In the genomic region with DNA sequence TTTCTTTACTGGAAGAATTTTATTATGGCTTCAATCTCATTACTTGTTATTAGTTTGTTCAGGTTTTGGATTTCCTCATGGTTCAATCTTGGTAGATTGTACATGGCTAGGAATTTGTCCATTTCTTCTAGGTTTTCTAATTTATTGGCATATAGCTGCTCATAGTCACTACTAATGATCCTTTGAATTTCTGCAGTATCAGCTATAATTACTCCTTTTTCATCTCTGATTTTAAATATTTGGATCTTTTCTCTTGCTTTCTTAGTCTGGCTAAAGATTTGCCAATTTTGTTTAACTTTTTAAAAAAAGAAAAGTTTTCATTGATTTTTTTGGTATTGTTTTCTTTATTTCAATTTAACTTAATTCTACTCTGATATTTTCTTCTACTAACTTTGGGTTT, we compare ENCODE assay signal across 27 cellular contexts. TPM values are rescaled to one million over a fixed set of nuclear protein-coding genes. Genes with fewer than 3 reads are reported as not detected.
A peak's percentile ranks its signal among the peaks of the same experiment; 100 is the strongest.
DNase-seq lines count a peak whose midpoint lies in the region; ATAC-seq, FAIRE-seq and TF ChIP-seq lines count a peak whose summit lies in the region.
"Had no signal": no experiment of that assay in that cellular context is flagged by ENCODE, and none has a peak within 500 bp of the region (broad histone marks: within the 10 kb centered on the region; RNA-seq: fewer than 3 reads in every experiment).

No MANE protein-coding gene starts in this region.

- H3K4me3 ChIP-seq in A549 (no peak overlapping the region), K562 (no peak overlapping the region), kidney (ENCODE audit: low read length in 2 of 2) (no peak overlapping the region), small intestine (ENCODE audit: low read depth in 1 of 2, low read length in 2 of 2) (no peak overlapping the region), endodermal cell (ENCODE audit: low read length) (no peak overlapping the region)
- H3K4me3 ChIP-seq: BLaER1 had no signal

- CTCF ChIA-PET in A549 (lab: Yijun Ruan, JAX): no interaction called here
- CTCF ChIA-PET in K562 (lab: Yijun Ruan, JAX; ENCODE audit: low intra/inter-chr PET ratio): no interaction called here

- H3K27me3 ChIP-seq in K562 (ENCODE audit: control insufficient read depth in 2 of 2, insufficient read depth in 2 of 2, low read length in 2 of 2): no peaks in the 10 kb centered on the region
- H3K27me3 ChIP-seq in small intestine (ENCODE audit: control insufficient read depth in 2 of 2, insufficient read depth in 2 of 2, low read length in 2 of 2): no peaks in the 10 kb centered on the region
- no peaks in the 10 kb centered on the region for H3K27me3 ChIP-seq in endodermal cell (ENCODE audit: control insufficient read depth, insufficient read depth, low read length, poor library complexity, severe bottlenecking)
- H3K27me3 ChIP-seq: BE2C, BLaER1 had no signal

- FAIRE-seq in A204.1 (lab: Jason Lieb, UNC) (peak; percentile 21), A549 (lab: Jason Lieb, UNC) (no peak), K562 (lab: Jason Lieb, UNC) (no peak), kidney (lab: Jason Lieb, UNC) (peak; percentile 17), small intestine (lab: Jason Lieb, UNC) (no peak)
- FAIRE-seq: D721Med, G401.6, GM12891, GM19239 had no signal

- TF ChIP-seq RAD21 in A549 (conservative IDR thresholded peaks at IDR 0.05 in 1 of 2, IDR thresholded peaks at IDR 0.05 in 1 of 2) (no peak), K562 (CRISPR knock-in tag; conservative IDR thresholded peaks at IDR 0.05 in 1 of 2, IDR thresholded peaks at IDR 0.05 in 1 of 2) (no peak)

- no peak for ATAC-seq in A549
- no peak for ATAC-seq in K562
- no peak for ATAC-seq in GM19463 (IDR thresholded peaks at IDR 0.05; ENCODE audit: unreplicated experiment)

- TF ChIP-seq CTCF in A549 (IDR thresholded peaks at IDR 0.05): no peak
- no peak for TF ChIP-seq CTCF in K562 (IDR thresholded peaks at IDR 0.05 in 2 of 3, conservative IDR thresholded peaks at IDR 0.05 in 1 of 3; ENCODE audit: insufficient read depth in 2 of 3, low read depth in 1 of 3, low read length in 3 of 3)
- no peak for TF ChIP-seq CTCF in kidney (IDR thresholded peaks at IDR 0.05; ENCODE audit: borderline replicate concordance, extremely low read depth, insufficient read depth)
- no peak for TF ChIP-seq CTCF in endodermal cell (conservative IDR thresholded peaks at IDR 0.05)

- TF ChIP-seq POLR2A in A549 (IDR thresholded peaks at IDR 0.05; ENCODE audit: low read length) (no peak), K562 (conservative IDR thresholded peaks at IDR 0.05) (no peak)

- H3K4me3 Mint-ChIP-seq in endodermal cell: no peak overlapping the region
- H3K4me3 Mint-ChIP-seq: CD14-positive monocyte; CD4-positive, alpha-beta memory T cell; CD4-positive, CD25-positive, alpha-beta regulatory T cell; CD8-positive, alpha-beta memory T cell had no signal

- TF ChIP-seq EP300 in A549 (IDR thresholded peaks at IDR 0.05): no peak
- no peak for TF ChIP-seq EP300 in K562 (IDR thresholded peaks at IDR 0.05; ENCODE audit: low read length)

- H3K9me3 Mint-ChIP-seq in endodermal cell: no peaks in the 10 kb centered on the region

- H3K36me3 Mint-ChIP-seq in endodermal cell (ENCODE audit: low read depth): no peaks in the 10 kb centered on the region
- H3K36me3 Mint-ChIP-seq: CD14-positive monocyte; CD4-positive, alpha-beta memory T cell; CD4-positive, CD25-positive, alpha-beta regulatory T cell; CD8-positive, alpha-beta memory T cell had no signal

- intact Hi-C loops in K562 (cut with micrococcal nuclease) (no loop called here), kidney (cut with DNase I) (no loop called here)

- no peaks in the 10 kb centered on the region for H3K9me1 ChIP-seq in K562 (ENCODE audit: control insufficient read depth, insufficient read depth, low read length)

- BruUV-seq in K562 (replicated peaks; lab: Mats Ljungman, UMichigan): no TSS peak

- no peak overlapping the region for H3K27ac Mint-ChIP-seq in endodermal cell
- H3K27ac Mint-ChIP-seq: CD14-positive monocyte; CD4-positive, alpha-beta memory T cell; CD4-positive, CD25-positive, alpha-beta regulatory T cell; CD8-positive, alpha-beta memory T cell had no signal

- DNase-seq in A549 (ENCODE audit: low read depth in 1 of 2, low spot score in 1 of 2) (no peak), K562 (ENCODE audit: extremely low read depth in 1 of 4, low spot score in 3 of 4) (no peak), kidney (no peak), small intestine (no peak), GOT3 (lab: John Stamatoyannopoulos, UW) (no peak), endodermal cell (no peak)
- DNase-seq: 8988T; ACHN; BE2C; C1 segment of cervical spinal cord; Caco-2; Calu3; CD4-positive, alpha-beta memory T cell; CD4-positive, CD25-positive, alpha-beta regulatory T cell; CD8-positive, alpha-beta memory T cell; DMS79 treated with DMSO at 0.1 percent for 48 hours; GF-D8 had no signal

- no peaks in the 10 kb centered on the region for H3K79me2 ChIP-seq in K562 (ENCODE audit: control insufficient read depth, insufficient read depth, low read length)

- no peak overlapping the region for H2AFZ ChIP-seq in K562 (ENCODE audit: low read depth, low read length)

- H3K4me1 ChIP-seq in A549: no peaks in the 10 kb centered on the region
- no peaks in the 10 kb centered on the region for H3K4me1 ChIP-seq in K562 (replicated peaks in 1 of 2; ENCODE audit: control insufficient read depth in 2 of 2, insufficient read depth in 2 of 2, low read length in 2 of 2)
- H3K4me1 ChIP-seq in kidney (ENCODE audit: control insufficient read depth in 1 of 2, insufficient read depth in 1 of 2, low read depth in 1 of 2, low read length in 2 of 2): no peaks in the 10 kb centered on the region
- no peaks in the 10 kb centered on the region for H3K4me1 ChIP-seq in small intestine (ENCODE audit: control insufficient read depth in 2 of 2, insufficient read depth in 1 of 2, low read depth in 1 of 2, low read length in 1 of 2)
- no peaks in the 10 kb centered on the region for H3K4me1 ChIP-seq in endodermal cell (ENCODE audit: control insufficient read depth, insufficient read depth, low read length)
- H3K4me1 ChIP-seq: BE2C, BLaER1, Caco-2 had no signal

- H3K27ac ChIP-seq in A549 (no peak overlapping the region), K562 (ENCODE audit: extremely low read depth, low read depth, low read length) (no peak overlapping the region), kidney (ENCODE audit: low read depth in 2 of 2, low read length in 2 of 2) (no peak overlapping the region), small intestine (ENCODE audit: low read depth in 1 of 2, low read length in 1 of 2) (no peak overlapping the region), endodermal cell (ENCODE audit: low read depth, low read length) (no peak overlapping the region)
- H3K27ac ChIP-seq: BLaER1 had no signal

- H3K9me3 ChIP-seq in A549: no peaks in the 10 kb centered on the region
- H3K9me3 ChIP-seq in K562 (replicated peaks; ENCODE audit: control insufficient read depth, insufficient read depth, low read depth, low read length): no peaks in the 10 kb centered on the region; the same call in 1 of the 2 replicates
- H3K9me3 ChIP-seq in kidney (ENCODE audit: control insufficient read depth in 1 of 2, low read length in 2 of 2): no peaks in the 10 kb centered on the region
- H3K9me3 ChIP-seq in small intestine (ENCODE audit: control insufficient read depth, low read depth): no peaks in the 10 kb centered on the region
- no peaks in the 10 kb centered on the region for H3K9me3 ChIP-seq in endodermal cell (ENCODE audit: control insufficient read depth, low read length)
- H3K9me3 ChIP-seq: BE2C, BLaER1, Caco-2 had no signal

- H4K20me1 ChIP-seq in K562 (replicated peaks; ENCODE audit: control insufficient read depth, insufficient read depth, low read length): no peaks in the 10 kb centered on the region
- H4K20me1 ChIP-seq: BLaER1 had no signal

- H3K4me2 ChIP-seq in A549: no peak overlapping the region
- H3K4me2 ChIP-seq in K562 (ENCODE audit: insufficient read depth, low read length): no peak overlapping the region
- H3K4me2 ChIP-seq: BLaER1 had no signal

- H3K27me3 Mint-ChIP-seq in endodermal cell (ENCODE audit: insufficient read depth): no peaks in the 10 kb centered on the region
- H3K27me3 Mint-ChIP-seq: CD4-positive, alpha-beta memory T cell; CD4-positive, CD25-positive, alpha-beta regulatory T cell had no signal

- H3K9ac ChIP-seq in K562 (ENCODE audit: insufficient read depth in 1 of 2, low read depth in 2 of 2, low read length in 2 of 2) (no peak overlapping the region), kidney (ENCODE audit: low read length in 2 of 2) (no peak overlapping the region), endodermal cell (ENCODE audit: extremely low read depth, low read length, poor library complexity, severe bottlenecking) (no peak overlapping the region)
- H3K9ac ChIP-seq: BLaER1 had no signal

- H3K4me1 Mint-ChIP-seq in endodermal cell: no peaks in the 10 kb centered on the region
- H3K4me1 Mint-ChIP-seq: CD14-positive monocyte; CD4-positive, alpha-beta memory T cell; CD4-positive, CD25-positive, alpha-beta regulatory T cell; CD8-positive, alpha-beta memory T cell had no signal

- POLR2A ChIA-PET in A549 (lab: Yijun Ruan, JAX) (no interaction called here), K562 (lab: Yijun Ruan, JAX) (no interaction called here)

- H3K36me3 ChIP-seq in K562 (ENCODE audit: control insufficient read depth, insufficient read depth, low read length): no peaks in the 10 kb centered on the region
- peaks cover 0 to 5% of the 10 kb centered on the region in 2 donors for H3K36me3 ChIP-seq in kidney (ENCODE audit: control insufficient read depth in 1 of 2, insufficient read depth in 2 of 2, low read length in 2 of 2)
- H3K36me3 ChIP-seq in small intestine (ENCODE audit: control insufficient read depth in 2 of 2, insufficient read depth in 2 of 2, low read length in 2 of 2): no peaks in the 10 kb centered on the region
- no peaks in the 10 kb centered on the region for H3K36me3 ChIP-seq in endodermal cell (ENCODE audit: control insufficient read depth, insufficient read depth, low read length)
- H3K36me3 ChIP-seq: BE2C, BLaER1 had no signal

- in situ Hi-C loops in K562 (cut with MboI): no loop called here

RNA-seq across cellular contexts. Expression of a gene that starts 59.2 kb away (rescaled TPM):
- polyA plus RNA-seq in A549 (2011; rRNA removed): not detected in 2 replicates
- not detected in 2 replicates for polyA plus RNA-seq in A549 (2012; cell fraction: cytosol; rRNA removed)
- not detected in 2 replicates for polyA plus RNA-seq in A549 (2012; cell fraction: nucleus; rRNA removed)
- not detected in 3 replicates for polyA plus RNA-seq in A549 (2017; fragmentation: RNase III; extraction: RNeasy Plus Mini Kit Qiagen cat#74134 plus additional on column Dnase treatment)
- not detected in 2 replicates for polyA minus RNA-seq in A549 (2011; rRNA and poly(A)+ RNA removed)
- total RNA-seq in K562 (2011; cell fraction: chromatin; rRNA removed; ENCODE audit: low replicate concordance): not detected in 2 replicates
- total RNA-seq in K562 (2011; cell fraction: nucleolus; rRNA removed): not detected in 2 replicates
- total RNA-seq in K562 (2011; cell fraction: nucleoplasm; rRNA removed): not detected in 2 replicates
- total RNA-seq in K562 (2014; rRNA removed): not detected in 2 replicates
- total RNA-seq in K562 (2014; rRNA removed; fragmentation: Illumina TruSeq; extraction: Trizol): not detected in 2 replicates
- not detected in 2 replicates for total RNA-seq in K562 (2015; rRNA removed; fragmentation: Illumina TruSeq; extraction: Trizol)
- 0.04 TPM in 1 of 2 replicates, not detected in the other for total RNA-seq in K562 (2021)
- polyA plus RNA-seq in K562 (2011; rRNA removed): not detected in 2 replicates
- not detected in 2 replicates for polyA plus RNA-seq in K562 (2011; cell fraction: cytosol; rRNA removed)
- not detected in 2 replicates for polyA plus RNA-seq in K562 (2011; cell fraction: nucleus; rRNA removed)
- not detected in 2 replicates for polyA plus RNA-seq in K562 (2012)
- polyA plus RNA-seq in K562 (2014; fragmentation: Illumina TruSeq; extraction: Trizol): not detected in 2 replicates
- not detected for polyA plus RNA-seq in K562 (2014; fragmentation: Nextera tagmentation; extraction: Ambion mirVana)
- polyA plus RNA-seq in K562 (2014; rRNA removed): not detected in 2 replicates
- polyA minus RNA-seq in K562 (2011; rRNA and poly(A)+ RNA removed): not detected in 2 replicates
- not detected in 2 replicates for polyA minus RNA-seq in K562 (2011; cell fraction: cytosol; rRNA and poly(A)+ RNA removed)
- not detected in 2 replicates for polyA minus RNA-seq in K562 (2011; cell fraction: nucleus; rRNA and poly(A)+ RNA removed)
- total RNA-seq in kidney: 10.1 TPM
- 17.0 TPM for polyA plus RNA-seq in kidney (ENCODE audit: insufficient read depth, low read depth, low replicate concordance)
- polyA plus RNA-seq in small intestine: under 1 TPM in 2 of 3 donors, not detected in 1; 0.07 to 0.22 TPM
- not detected for total RNA-seq in endodermal cell
- polyA plus RNA-seq in endodermal cell (2013, experiment 1 of 2): not detected
- polyA plus RNA-seq in endodermal cell (2013, experiment 2 of 2): not detected
- total RNA-seq: A673; Caco-2; Calu3; CD4-positive, alpha-beta memory T cell; CD4-positive, CD25-positive, alpha-beta regulatory T cell; CD8-positive, alpha-beta memory T cell had no signal
- polyA plus RNA-seq: AG04450; CD14-positive monocyte; CD4-positive, alpha-beta memory T cell; CD4-positive, CD25-positive, alpha-beta regulatory T cell; CD8-positive, alpha-beta memory T cell had no signal

Comparison
In these comparisons a context has a peak if more than half of its experiments do, and no peak if none do; other contexts are left out.
1. RNA of a gene that starts 59.2 kb away (polyA plus RNA-seq): 17.0 TPM in kidney (single experiment); 0.07 to 0.22 TPM in small intestine, not detected in A549 and not detected in K562; every median in the first group is over 10 times any median in the second.